In the genomic region with DNA sequence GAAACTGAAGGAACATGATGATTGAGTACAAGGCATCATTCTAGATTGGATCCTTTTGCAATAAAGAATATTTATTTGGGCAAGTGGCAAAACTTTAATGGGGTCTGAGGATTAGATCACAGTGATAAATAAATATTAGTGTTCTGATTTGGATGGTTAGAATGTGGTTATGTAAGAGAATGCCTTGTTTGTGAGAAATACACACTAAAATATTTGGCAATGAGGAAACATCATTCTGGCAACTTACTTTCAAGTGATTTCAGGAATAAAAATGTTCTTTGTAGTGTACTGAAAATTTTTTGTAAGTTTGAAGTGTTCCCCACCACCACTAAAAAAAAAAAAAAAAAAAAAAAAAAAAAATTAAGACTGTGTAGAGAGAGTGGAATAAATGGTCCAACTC, we compare ENCODE assay signal across 28 cellular contexts.
"Had no signal": no experiment of that assay in that cellular context is flagged by ENCODE, and none has a peak within 500 bp of the region (broad histone marks: within the 10 kb centered on the region; RNA-seq: fewer than 3 reads in every experiment).

No MANE protein-coding gene starts in this region.

- H3K4me1 Mint-ChIP-seq: natural killer cell; stimulated activated effector memory CD8-positive, alpha-beta T cell treated with anti-CD3 and anti-CD28 coated beads, Interleukin-12 subunit alpha, Interleukin-12 subunit beta, amount 100 ng/mL, for 72 hours had no signal

- H3K27ac ChIP-seq: neural progenitor cell, ovary, parathyroid adenoma, psoas muscle, right lobe of liver, stomach, thoracic aorta, thyroid gland, tibial nerve, upper lobe of left lung, vagina had no signal

- H3K27me3 Mint-ChIP-seq: progenitor cell of endocrine pancreas had no signal

- DNase-seq: natural killer cell; occipital lobe; ovary; posterior cingulate gyrus; psoas muscle; right cardiac atrium; right lobe of liver; small intestine; stimulated activated CD4-positive, alpha-beta T cell treated with anti-CD3 and anti-CD28 coated beads, Interleukin-15, amount 100 ng/mL, for 24 hours; stimulated activated CD4-positive, alpha-beta T cell treated with anti-CD3 and anti-CD28 coated beads, Interleukin-2, amount 100 ng/mL, for 24 hours; stimulated activated CD4-positive, alpha-beta T cell treated with anti-CD3 and anti-CD28 coated beads, Interleukin-2, amount 100 ng/mL, for 48 hours; stimulated activated CD4-positive, alpha-beta T cell treated with anti-CD3 and anti-CD28 coated beads, Interleukin-4, amount 100 ng/mL, for 24 hours; stimulated activated naive B cell treated with anti-CD40 and anti-IgM and Interleukin-4, amounts not matched to agents 10 μg/mL and 1 μg/mL and 100 μg/mL, for 72 hours; stimulated activated naive CD4-positive, alpha-beta T cell treated with Interleukin-2 at 50 U/mL for 16 hours; stomach; thyroid gland; trophoblast cell; upper lobe of left lung had no signal

- H3K9me3 Mint-ChIP-seq: natural killer cell; nephron; stimulated activated effector memory CD8-positive, alpha-beta T cell treated with anti-CD3 and anti-CD28 coated beads, Interleukin-12 subunit alpha, Interleukin-12 subunit beta, amount 100 ng/mL, for 72 hours; stimulated activated naive CD8-positive, alpha-beta T cell treated with anti-CD3 and anti-CD28 coated beads, Interleukin-15, Interleukin-2, amounts not matched to agents 100 ng/mL and 50 ng/mL, for 24 hours had no signal

- H3K4me3 ChIP-seq: neural progenitor cell, ovary, psoas muscle, right lobe of liver, stomach, thoracic aorta, thyroid gland, tibial nerve, upper lobe of left lung, vagina had no signal

- H3K4me1 ChIP-seq: parathyroid adenoma, psoas muscle, right lobe of liver, vagina had no signal

- H3K27ac Mint-ChIP-seq: natural killer cell; nephron; neural progenitor cell; progenitor cell of endocrine pancreas; stimulated activated effector memory CD8-positive, alpha-beta T cell treated with anti-CD3 and anti-CD28 coated beads, Interleukin-12 subunit alpha, Interleukin-12 subunit beta, amount 100 ng/mL, for 72 hours; stimulated activated naive B cell treated with anti-CD40 and anti-IgM and Interleukin-4, amounts not matched to agents 10 μg/mL and 1 μg/mL and 100 μg/mL, for 72 hours; stimulated activated naive CD8-positive, alpha-beta T cell treated with anti-CD3 and anti-CD28 coated beads, Interleukin-15, Interleukin-2, amounts not matched to agents 100 ng/mL and 50 ng/mL, for 24 hours had no signal

- H3K9ac ChIP-seq: neural progenitor cell, parathyroid adenoma had no signal

- H3K4me3 Mint-ChIP-seq: natural killer cell; nephron; neural progenitor cell; stimulated activated effector memory CD8-positive, alpha-beta T cell treated with anti-CD3 and anti-CD28 coated beads, Interleukin-12 subunit alpha, Interleukin-12 subunit beta, amount 100 ng/mL, for 72 hours; stimulated activated naive B cell treated with anti-CD40 and anti-IgM and Interleukin-4, amounts not matched to agents 10 μg/mL and 1 μg/mL and 100 μg/mL, for 72 hours; stimulated activated naive CD8-positive, alpha-beta T cell treated with anti-CD3 and anti-CD28 coated beads, Interleukin-15, Interleukin-2, amounts not matched to agents 100 ng/mL and 50 ng/mL, for 24 hours had no signal

- H3K9me3 ChIP-seq: ovary, psoas muscle, right lobe of liver, stomach, thoracic aorta, thyroid gland, tibial nerve, upper lobe of left lung, vagina had no signal

- FAIRE-seq: small intestine, urothelium cell line had no signal

- H3K36me3 Mint-ChIP-seq: natural killer cell; stimulated activated naive B cell treated with anti-CD40 and anti-IgM and Interleukin-4, amounts not matched to agents 10 μg/mL and 1 μg/mL and 100 μg/mL, for 72 hours had no signal

- H3K36me3 ChIP-seq: neural progenitor cell, ovary, right lobe of liver, stomach, thoracic aorta, thyroid gland, tibial nerve, upper lobe of left lung, vagina had no signal

- H3K4me2 ChIP-seq: neural progenitor cell had no signal

- H2AFZ ChIP-seq: neural progenitor cell, parathyroid adenoma had no signal

- H3K27me3 ChIP-seq: neural progenitor cell, ovary, right lobe of liver, stomach, thyroid gland, tibial nerve, upper lobe of left lung, vagina had no signal
